Comparison of ENCODE assay signal across 1 cellular context in the genomic region with DNA sequence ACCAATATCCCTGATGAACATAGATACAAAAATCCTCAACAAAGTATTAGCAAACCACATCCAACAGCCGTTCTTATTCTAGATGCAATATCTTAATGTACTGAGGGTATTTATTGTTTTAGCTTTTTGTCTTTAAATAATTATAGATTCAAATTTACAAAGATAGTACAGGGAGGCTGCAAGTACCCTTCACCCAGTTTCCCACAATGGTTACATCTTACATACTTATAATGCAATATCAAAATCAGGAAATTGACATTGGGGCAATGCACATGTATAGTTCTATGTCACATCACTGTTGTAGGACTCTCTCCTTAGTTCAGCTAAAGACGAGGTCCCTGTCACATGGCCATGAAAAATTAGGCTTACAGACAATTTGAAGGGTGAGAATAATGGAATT.
TF ChIP-seq lines count a peak whose summit lies in the region.

No MANE protein-coding gene starts in this region.

TF ChIP-seq in GM23338, 12 proteins besides CTCF, POLR2A, EP300 and RAD21 (continued from another document):
- TF ChIP-seq, protein P1, sequence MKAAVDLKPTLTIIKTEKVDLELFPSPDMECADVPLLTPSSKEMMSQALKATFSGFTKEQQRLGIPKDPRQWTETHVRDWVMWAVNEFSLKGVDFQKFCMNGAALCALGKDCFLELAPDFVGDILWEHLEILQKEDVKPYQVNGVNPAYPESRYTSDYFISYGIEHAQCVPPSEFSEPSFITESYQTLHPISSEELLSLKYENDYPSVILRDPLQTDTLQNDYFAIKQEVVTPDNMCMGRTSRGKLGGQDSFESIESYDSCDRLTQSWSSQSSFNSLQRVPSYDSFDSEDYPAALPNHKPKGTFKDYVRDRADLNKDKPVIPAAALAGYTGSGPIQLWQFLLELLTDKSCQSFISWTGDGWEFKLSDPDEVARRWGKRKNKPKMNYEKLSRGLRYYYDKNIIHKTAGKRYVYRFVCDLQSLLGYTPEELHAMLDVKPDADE (IDR thresholded peaks at IDR 0.05): no peak
- no peak for TF ChIP-seq JUNB (IDR thresholded peaks at IDR 0.05; ENCODE audit: unreplicated experiment)
